1 cellular context compared by ENCODE assay signal in the genomic region with DNA sequence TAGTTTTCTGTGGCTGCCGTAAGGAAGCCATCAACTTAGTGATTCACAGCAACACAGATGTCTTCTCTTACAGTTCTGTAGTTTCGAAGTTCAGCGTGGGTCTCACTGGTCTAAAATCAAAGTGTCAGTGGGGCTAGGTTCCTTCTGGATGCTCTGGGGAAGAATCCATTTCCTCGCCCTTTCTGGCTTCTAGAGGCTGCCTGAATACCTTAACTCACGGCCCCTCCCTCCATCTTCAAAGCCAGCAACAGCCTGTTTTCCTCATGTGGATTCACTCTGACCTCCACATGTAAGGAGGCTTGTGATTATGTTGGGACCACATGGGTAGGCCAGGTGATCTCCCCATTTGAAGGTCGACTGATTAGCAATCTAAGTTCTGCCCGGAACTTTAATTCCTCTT.
TF ChIP-seq lines count a peak whose summit lies in the region.

No MANE protein-coding gene starts in this region.

TF ChIP-seq in IMR-90, 13 proteins besides CTCF, POLR2A, EP300 and RAD21 (continued from another document):
- TF ChIP-seq SMC3 (IDR thresholded peaks at IDR 0.05; ENCODE audit: low read depth, low read length): no peak
- TF ChIP-seq MAFK (IDR thresholded peaks at IDR 0.05; ENCODE audit: low read depth, low read length): no peak
- no peak for TF ChIP-seq RCOR1 (IDR thresholded peaks at IDR 0.05; ENCODE audit: insufficient replicate concordance, low read length)
- no peak for TF ChIP-seq CHD1 (IDR thresholded peaks at IDR 0.05; ENCODE audit: low read depth, low read length)
- TF ChIP-seq MAZ (IDR thresholded peaks at IDR 0.05; ENCODE audit: borderline replicate concordance, low read depth, low read length): no peak
- TF ChIP-seq USF2 (IDR thresholded peaks at IDR 0.05; ENCODE audit: low read depth, low read length): no peak
